8 cellular contexts compared by ENCODE assay signal in genomic region chr3:134795776-134796312, GRCh38. TPM values are rescaled to one million over a fixed set of nuclear protein-coding genes. Genes with fewer than 3 reads are reported as not detected.
DNase-seq lines count a peak whose midpoint lies in the region; ATAC-seq and TF ChIP-seq lines count a peak whose summit lies in the region.

No MANE protein-coding gene starts in this region.

- peaks cover 74% of the 10 kb centered on the region for H3K27me3 ChIP-seq in iPS-20b (ENCODE audit: insufficient read depth, low read length)
- peaks cover 27% of the 10 kb centered on the region for H3K27me3 ChIP-seq in suprapubic skin

- H3K27ac ChIP-seq in iPS-20b (ENCODE audit: low read length): no peak overlapping the region
- H3K27ac ChIP-seq in suprapubic skin: peak overlapping the region; percentile 14

- ATAC-seq in HG03066 (IDR thresholded peaks at IDR 0.05; ENCODE audit: low read depth, unreplicated experiment) (peak; percentile 13), HG03378 (IDR thresholded peaks at IDR 0.05; ENCODE audit: unreplicated experiment) (no peak)

- DNase-seq in NCI-H1694 treated with DMSO at 0.1 percent for 48 hours (lab: John Stamatoyannopoulos, UW) (peak; percentile 30), NCI-H1694 (lab: John Stamatoyannopoulos, UW) (no peak), amniotic epithelial cell (ENCODE audit: low read depth) (peak; percentile 4), suprapubic skin (ENCODE audit: low spot score in 2 of 2) (no peak), NCI-H510A treated with DMSO at 0.1 percent for 48 hours (lab: John Stamatoyannopoulos, UW) (no peak)

- H3K9ac ChIP-seq in iPS-20b (ENCODE audit: low read depth, low read length): peak overlapping the region; percentile 66; the same call in 1 of the 2 replicates

- H3K36me3 ChIP-seq in iPS-20b (ENCODE audit: insufficient read depth, low read depth, low read length) (no peaks in the 10 kb centered on the region), suprapubic skin (no peaks in the 10 kb centered on the region)

- H3K4me3 ChIP-seq in iPS-20b (ENCODE audit: low read length) (peak overlapping the region; percentile 83), suprapubic skin (peak overlapping the region; percentile 80)

- H3K9me3 ChIP-seq in iPS-20b (ENCODE audit: insufficient read depth, low read depth, low read length) (no peaks in the 10 kb centered on the region), suprapubic skin (no peaks in the 10 kb centered on the region)

- no peak for TF ChIP-seq EP300 in suprapubic skin (IDR thresholded peaks at IDR 0.05)

- no peak for TF ChIP-seq CTCF in suprapubic skin (IDR thresholded peaks at IDR 0.05)

- WGBS in suprapubic skin: no CpG with 5 or more reads among the region's 49 CpGs

- TF ChIP-seq POLR2A in suprapubic skin (IDR thresholded peaks at IDR 0.05): no peak

- H3K4me1 ChIP-seq in iPS-20b (ENCODE audit: insufficient read depth, low read length) (peaks cover 22% of the 10 kb centered on the region), suprapubic skin (peaks cover 32% of the 10 kb centered on the region)

RNA-seq across cellular contexts. Expression of gene EPHB1, which starts 0.8 kb away (rescaled TPM):
- 10 to 100 TPM in 3 of 4 donors, 1 to 10 TPM in 1; 8.5 to 30.7 (median 18.5) TPM for total RNA-seq in suprapubic skin

Comparison
In these comparisons a context has a peak if more than half of its experiments do, and no peak if none do; other contexts are left out.
1. DNase-seq: peak in NCI-H1694 treated with DMSO at 0.1 percent for 48 hours (single experiment) and amniotic epithelial cell (single experiment); none in NCI-H1694 (single experiment), suprapubic skin (0 of 2) and NCI-H510A treated with DMSO at 0.1 percent for 48 hours (single experiment).